In genomic region chr13:110126391-110126961, GRCh38 we compare ENCODE assay signal across 11 cellular contexts.
DNase-seq lines count a peak whose midpoint lies in the region; ATAC-seq, FAIRE-seq and TF ChIP-seq lines count a peak whose summit lies in the region.
"Had no signal": no experiment of that assay in that cellular context is flagged by ENCODE, and none has a peak within 500 bp of the region (broad histone marks: within the 10 kb centered on the region; RNA-seq: fewer than 3 reads in every experiment).

No MANE protein-coding gene starts in this region.

- peaks cover 0 to 11% (median 0%) of the 10 kb centered on the region in 45 donors for H3K27me3 ChIP-seq in dorsolateral prefrontal cortex

- 13% methylated on average over 11 of the region's 12 CpGs for WGBS in A549 (ENCODE audit: missing lambda C conversion rate)

- peak; percentile 84 to 85 for ATAC-seq in A549
- ATAC-seq in HG03432 (IDR thresholded peaks at IDR 0.05; ENCODE audit: unreplicated experiment) = no peak
- ATAC-seq in HG03460 (IDR thresholded peaks at IDR 0.05; ENCODE audit: unreplicated experiment) = no peak

- no peaks in the 10 kb centered on the region for H3K9me3 Mint-ChIP-seq in mesothelial cell of epicardium
- no peaks in the 10 kb centered on the region for H3K9me3 Mint-ChIP-seq in activated naive CD4-positive, alpha-beta T cell treated with anti-CD3 and anti-CD28 coated beads, Interleukin-2, amount 10 ng/mL, durations not matched to agents 7 days and 5 days

- DNase-seq in A549 (ENCODE audit: low read depth in 1 of 2, low spot score in 1 of 2) = peak in 1 of 2 experiments; percentile 76
- DNase-seq in MV-4-11 (lab: John Stamatoyannopoulos, UW) = peak; percentile 36
- DNase-seq in dorsolateral prefrontal cortex = peak in 2 of 10 donors; percentile 49 to 62
- no peak for DNase-seq in mesothelial cell of epicardium (ENCODE audit: low spot score in 2 of 2, unreplicated experiment in 2 of 2)
- DNase-seq in HUDEP-2 (lab: John Stamatoyannopoulos, UW; ENCODE audit: unreplicated experiment in 76 of 76) = no peak
- no peak for DNase-seq in activated naive CD4-positive, alpha-beta T cell treated with anti-CD3 and anti-CD28 coated beads, Interleukin-2, amount 10 ng/mL, durations not matched to agents 7 days and 5 days
- DNase-seq: stimulated activated CD4-positive, alpha-beta T cell treated with anti-CD3 and anti-CD28 coated beads, Interleukin-4, amount 100 ng/mL, for 4 hours had no signal

- peak overlapping the region; percentile 67 for H3K4me2 ChIP-seq in A549

- peak overlapping the region; percentile 77 to 89 for H3K27ac ChIP-seq in A549
- H3K27ac ChIP-seq in dorsolateral prefrontal cortex = peak overlapping the region in 49 of 59 donors; percentile 8 to 81 (median 64)
- H3K27ac ChIP-seq: VCaP had no signal

- TF ChIP-seq EP300 in A549 (IDR thresholded peaks at IDR 0.05) = no peak

- H3K27ac Mint-ChIP-seq in mesothelial cell of epicardium = peak overlapping the region; percentile 90
- no peak overlapping the region for H3K27ac Mint-ChIP-seq in activated naive CD4-positive, alpha-beta T cell treated with anti-CD3 and anti-CD28 coated beads, Interleukin-2, amount 10 ng/mL, durations not matched to agents 7 days and 5 days

- H3K9me3 ChIP-seq in A549 = no peaks in the 10 kb centered on the region

- intact Hi-C loops in dorsolateral prefrontal cortex (cut with DNase I) = no loop called here

- no peaks in the 10 kb centered on the region for H3K36me3 Mint-ChIP-seq in mesothelial cell of epicardium
- no peaks in the 10 kb centered on the region for H3K36me3 Mint-ChIP-seq in activated naive CD4-positive, alpha-beta T cell treated with anti-CD3 and anti-CD28 coated beads, Interleukin-2, amount 10 ng/mL, durations not matched to agents 7 days and 5 days

- H3K4me3 Mint-ChIP-seq in mesothelial cell of epicardium = peak overlapping the region; percentile 22
- no peak overlapping the region for H3K4me3 Mint-ChIP-seq in activated naive CD4-positive, alpha-beta T cell treated with anti-CD3 and anti-CD28 coated beads, Interleukin-2, amount 10 ng/mL, durations not matched to agents 7 days and 5 days

- H3K4me3 ChIP-seq in A549 (no peak overlapping the region), dorsolateral prefrontal cortex (peak overlapping the region in 39 of 59 donors; percentile 0 to 44 (median 18))

- H3K27me3 Mint-ChIP-seq in mesothelial cell of epicardium (ENCODE audit: low read depth) = no peaks in the 10 kb centered on the region
- peaks cover 53% of the 10 kb centered on the region for H3K27me3 Mint-ChIP-seq in activated naive CD4-positive, alpha-beta T cell treated with anti-CD3 and anti-CD28 coated beads, Interleukin-2, amount 10 ng/mL, durations not matched to agents 7 days and 5 days

- peaks cover 29% of the 10 kb centered on the region for H3K4me1 ChIP-seq in A549

- H3K4me1 Mint-ChIP-seq in mesothelial cell of epicardium = peaks cover 23% of the 10 kb centered on the region
- H3K4me1 Mint-ChIP-seq in activated naive CD4-positive, alpha-beta T cell treated with anti-CD3 and anti-CD28 coated beads, Interleukin-2, amount 10 ng/mL, durations not matched to agents 7 days and 5 days = no peaks in the 10 kb centered on the region

- TF ChIP-seq RAD21 in A549 (conservative IDR thresholded peaks at IDR 0.05 in 1 of 2, IDR thresholded peaks at IDR 0.05 in 1 of 2) = no peak

- FAIRE-seq in A549 (lab: Jason Lieb, UNC) = no peak
- FAIRE-seq: G401.6 had no signal

- POLR2A ChIA-PET in A549 (lab: Yijun Ruan, JAX) = no interaction called here

- no peak for TF ChIP-seq POLR2A in A549 (IDR thresholded peaks at IDR 0.05; ENCODE audit: low read length)

- CTCF ChIA-PET in A549 (lab: Yijun Ruan, JAX) = interaction anchor here (1.2 to 1.7 kb wide), 2 partner anchors 11 to 1046 kb away, joined by 3 to 6 read pairs; no protein-coding TSS in a partner anchor
- CTCF ChIA-PET in activated naive CD4-positive, alpha-beta T cell treated with anti-CD3 and anti-CD28 coated beads, Interleukin-2, amount 10 ng/mL, durations not matched to agents 7 days and 5 days (lab: Charles Lee) = no interaction called here

- TF ChIP-seq CTCF in A549 (IDR thresholded peaks at IDR 0.05) = no peak
- TF ChIP-seq CTCF in dorsolateral prefrontal cortex (IDR thresholded peaks at IDR 0.05 in 54 of 56, conservative IDR thresholded peaks at IDR 0.05 in 2 of 56; ENCODE audit: low read depth in 1 of 56, partially characterized antibody in 56 of 56) = no peak
- no peak for TF ChIP-seq CTCF in mesothelial cell of epicardium (IDR thresholded peaks at IDR 0.05; ENCODE audit: unreplicated experiment)

TF ChIP-seq in A549, 52 proteins besides CTCF, POLR2A, EP300 and RAD21:
- TF ChIP-seq FOSL2 (IDR thresholded peaks at IDR 0.05) (peak; percentile 36; the same call in 1 of the 2 replicates), FOSL2 (CRISPR knock-in tag; IDR thresholded peaks at IDR 0.05) (peak; percentile 78), JUN (IDR thresholded peaks at IDR 0.05) (0 out of 5 replicates have a peak, but pooled peaks of 1 of the 2 experiments have one; percentile 28), MYC (IDR thresholded peaks at IDR 0.05; ENCODE audit: borderline replicate concordance, low read length) (no peak), MAFK (IDR thresholded peaks at IDR 0.05; ENCODE audit: partially characterized antibody) (no peak), JUNB (IDR thresholded peaks at IDR 0.05) (0 out of 2 replicates have a peak, but pooled peaks have one; percentile 19), RCOR1 (IDR thresholded peaks at IDR 0.05; ENCODE audit: low read depth, low read length) (no peak), ATOH8 (CRISPR knock-in tag; IDR thresholded peaks at IDR 0.05; ENCODE audit: low read depth) (no peak)
TF ChIP-seq in A549: peak in this region for 3.

Comparison
In these comparisons a context has a peak if more than half of its experiments do, and no peak if none do; other contexts are left out.
1. ATAC-seq: peak in A549 (2 of 2); none in HG03432 (single experiment) and HG03460 (single experiment).